Comparison of ENCODE assay signal across 18 cellular contexts in genomic region chr5:80835128-80835527, GRCh38.
A peak's percentile ranks its signal among the peaks of the same experiment; 100 is the strongest.
DNase-seq lines count a peak whose midpoint lies in the region; ATAC-seq lines count a peak whose summit lies in the region.
"Had no signal": no experiment of that assay in that cellular context is flagged by ENCODE, and none has a peak within 500 bp of the region (broad histone marks: within the 10 kb centered on the region; RNA-seq: fewer than 3 reads in every experiment).

No MANE protein-coding gene starts in this region.

- peaks cover 27% of the 10 kb centered on the region for H3K4me1 Mint-ChIP-seq in activated T-helper 2 cell treated with anti-CD3 and anti-CD28 coated beads, Interferon-gamma antibody, Interleukin-2, Interleukin-4, amounts not matched to agents 10 μg/mL and 5 μg/mL and 100 μg/mL, durations not matched to agents 14 hours and 24 hours and 36 hours (ENCODE audit: low read depth)
- peaks cover 12 to 24% of the 10 kb centered on the region in 2 donors for H3K4me1 Mint-ChIP-seq in effector memory CD8-positive, alpha-beta T cell (ENCODE audit: low read depth in 2 of 2)
- peaks cover 38% of the 10 kb centered on the region for H3K4me1 Mint-ChIP-seq in activated CD8-positive, alpha-beta memory T cell treated with anti-CD3 and anti-CD28 coated beads, Interleukin-2, amount 10 ng/mL, durations not matched to agents 7 days and 5 days
- H3K4me1 Mint-ChIP-seq: GM23338 had no signal

- peaks cover 3% of the 10 kb centered on the region for H3K9me3 Mint-ChIP-seq in activated T-helper 2 cell treated with anti-CD3 and anti-CD28 coated beads, Interferon-gamma antibody, Interleukin-2, Interleukin-4, amounts not matched to agents 10 μg/mL and 5 μg/mL and 100 μg/mL, durations not matched to agents 14 hours and 24 hours and 36 hours
- H3K9me3 Mint-ChIP-seq in effector memory CD8-positive, alpha-beta T cell = no peaks in the 10 kb centered on the region
- H3K9me3 Mint-ChIP-seq in activated CD8-positive, alpha-beta memory T cell treated with anti-CD3 and anti-CD28 coated beads, Interleukin-2, amount 10 ng/mL, durations not matched to agents 7 days and 5 days (ENCODE audit: low read depth) = peaks cover under 1% of the 10 kb centered on the region

- DNase-seq in COLO829 (ENCODE audit: low spot score) = peak; percentile 2
- peak; percentile 1 for DNase-seq in ELF-1 (ENCODE audit: low read depth, low spot score)
- no peak for DNase-seq in activated T-helper 2 cell treated with anti-CD3 and anti-CD28 coated beads, Interferon-gamma antibody, Interleukin-2, Interleukin-4, amounts not matched to agents 10 μg/mL and 5 μg/mL and 100 μg/mL, durations not matched to agents 14 hours and 24 hours and 36 hours (ENCODE audit: low spot score)
- peak; percentile 21 for DNase-seq in medulla oblongata (ENCODE audit: extremely low spot score)
- no peak for DNase-seq in effector memory CD8-positive, alpha-beta T cell
- no peak for DNase-seq in activated CD8-positive, alpha-beta memory T cell treated with anti-CD3 and anti-CD28 coated beads, Interleukin-2, amount 10 ng/mL, durations not matched to agents 7 days and 5 days
- DNase-seq in NCI-H128 (lab: John Stamatoyannopoulos, UW; ENCODE audit: unreplicated experiment) = no peak
- no peak for DNase-seq in activated CD4-positive, CD25-positive, alpha-beta regulatory T cell treated with anti-CD3 and anti-CD28 coated beads, Interleukin-2, amount 50 U/mL, for 72 hours
- DNase-seq: BE2C; CD4-positive, alpha-beta memory T cell; COR-L47; DMS153; DND-41; GF-D8; H7; IMR-90 had no signal

- H3K36me3 Mint-ChIP-seq in activated T-helper 2 cell treated with anti-CD3 and anti-CD28 coated beads, Interferon-gamma antibody, Interleukin-2, Interleukin-4, amounts not matched to agents 10 μg/mL and 5 μg/mL and 100 μg/mL, durations not matched to agents 14 hours and 24 hours and 36 hours (ENCODE audit: low read depth) = peaks cover 21% of the 10 kb centered on the region
- H3K36me3 Mint-ChIP-seq in effector memory CD8-positive, alpha-beta T cell (ENCODE audit: insufficient read depth) = peaks cover 6% of the 10 kb centered on the region
- peaks cover 29% of the 10 kb centered on the region for H3K36me3 Mint-ChIP-seq in activated CD8-positive, alpha-beta memory T cell treated with anti-CD3 and anti-CD28 coated beads, Interleukin-2, amount 10 ng/mL, durations not matched to agents 7 days and 5 days

- CTCF ChIA-PET in activated CD8-positive, alpha-beta memory T cell treated with anti-CD3 and anti-CD28 coated beads, Interleukin-2, amount 10 ng/mL, durations not matched to agents 7 days and 5 days (lab: Charles Lee) = no interaction called here

- H3K27me3 Mint-ChIP-seq in activated T-helper 2 cell treated with anti-CD3 and anti-CD28 coated beads, Interferon-gamma antibody, Interleukin-2, Interleukin-4, amounts not matched to agents 10 μg/mL and 5 μg/mL and 100 μg/mL, durations not matched to agents 14 hours and 24 hours and 36 hours (ENCODE audit: low read depth) = no peaks in the 10 kb centered on the region
- H3K27me3 Mint-ChIP-seq in effector memory CD8-positive, alpha-beta T cell = no peaks in the 10 kb centered on the region
- no peaks in the 10 kb centered on the region for H3K27me3 Mint-ChIP-seq in activated CD8-positive, alpha-beta memory T cell treated with anti-CD3 and anti-CD28 coated beads, Interleukin-2, amount 10 ng/mL, durations not matched to agents 7 days and 5 days
- H3K27me3 Mint-ChIP-seq: CD4-positive, alpha-beta memory T cell had no signal

- no peak for ATAC-seq in effector memory CD8-positive, alpha-beta T cell (replicated peaks)
- no peak for ATAC-seq in activated CD8-positive, alpha-beta memory T cell treated with anti-CD3 and anti-CD28 coated beads, Interleukin-2, amount 10 ng/mL, durations not matched to agents 7 days and 5 days
- ATAC-seq: A549, GM23338 had no signal

- intact Hi-C loops in activated T-helper 2 cell treated with anti-CD3 and anti-CD28 coated beads, Interferon-gamma antibody, Interleukin-2, Interleukin-4, amounts not matched to agents 10 μg/mL and 5 μg/mL and 100 μg/mL, durations not matched to agents 14 hours and 24 hours and 36 hours (cut with micrococcal nuclease) = no loop called here

- H3K4me3 Mint-ChIP-seq in activated T-helper 2 cell treated with anti-CD3 and anti-CD28 coated beads, Interferon-gamma antibody, Interleukin-2, Interleukin-4, amounts not matched to agents 10 μg/mL and 5 μg/mL and 100 μg/mL, durations not matched to agents 14 hours and 24 hours and 36 hours (ENCODE audit: low read depth) = no peak overlapping the region
- H3K4me3 Mint-ChIP-seq in effector memory CD8-positive, alpha-beta T cell = no peak overlapping the region
- no peak overlapping the region for H3K4me3 Mint-ChIP-seq in activated CD8-positive, alpha-beta memory T cell treated with anti-CD3 and anti-CD28 coated beads, Interleukin-2, amount 10 ng/mL, durations not matched to agents 7 days and 5 days
- H3K4me3 Mint-ChIP-seq: CD4-positive, alpha-beta memory T cell; GM23338 had no signal

- peak overlapping the region; percentile 3 for H3K27ac Mint-ChIP-seq in activated T-helper 2 cell treated with anti-CD3 and anti-CD28 coated beads, Interferon-gamma antibody, Interleukin-2, Interleukin-4, amounts not matched to agents 10 μg/mL and 5 μg/mL and 100 μg/mL, durations not matched to agents 14 hours and 24 hours and 36 hours
- peak overlapping the region in 1 of 2 donors; percentile 41 for H3K27ac Mint-ChIP-seq in effector memory CD8-positive, alpha-beta T cell
- no peak overlapping the region for H3K27ac Mint-ChIP-seq in activated CD8-positive, alpha-beta memory T cell treated with anti-CD3 and anti-CD28 coated beads, Interleukin-2, amount 10 ng/mL, durations not matched to agents 7 days and 5 days
- H3K27ac Mint-ChIP-seq: CD4-positive, alpha-beta memory T cell; GM23338 had no signal

Comparison
In these comparisons a context has a peak if more than half of its experiments do, and no peak if none do; other contexts are left out.
1. DNase-seq: peak in COLO829 (single experiment), ELF-1 (single experiment) and medulla oblongata (single experiment); none in activated T-helper 2 cell treated with anti-CD3 and anti-CD28 coated beads, Interferon-gamma antibody, Interleukin-2, Interleukin-4, amounts not matched to agents 10 μg/mL and 5 μg/mL and 100 μg/mL, durations not matched to agents 14 hours and 24 hours and 36 hours (single experiment), effector memory CD8-positive, alpha-beta T cell (0 of 3), activated CD8-positive, alpha-beta memory T cell treated with anti-CD3 and anti-CD28 coated beads, Interleukin-2, amount 10 ng/mL, durations not matched to agents 7 days and 5 days (single experiment), NCI-H128 (single experiment) and activated CD4-positive, CD25-positive, alpha-beta regulatory T cell treated with anti-CD3 and anti-CD28 coated beads, Interleukin-2, amount 50 U/mL, for 72 hours (single experiment).